Comparison of ENCODE assay signal across 25 cellular contexts in the genomic region with DNA sequence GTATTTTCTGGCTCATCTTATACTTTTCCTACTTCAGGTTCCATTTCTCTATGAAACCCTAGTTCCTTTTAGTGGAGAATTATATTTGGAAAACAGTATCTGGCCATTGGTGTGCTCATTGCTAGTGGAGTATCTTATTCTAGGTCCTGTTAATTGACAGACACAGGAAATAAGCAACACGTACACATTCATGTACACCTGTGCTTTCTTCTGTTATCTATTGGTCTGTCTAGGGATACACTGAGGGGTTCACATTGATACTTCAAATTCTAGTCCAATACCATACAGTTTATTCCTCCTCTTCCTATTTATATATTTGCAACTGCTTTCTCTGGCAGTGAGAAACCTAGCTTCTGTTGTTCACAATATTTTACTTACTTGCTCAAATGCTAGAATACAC.
DNase-seq lines count a peak whose midpoint lies in the region; ATAC-seq and TF ChIP-seq lines count a peak whose summit lies in the region.
"Had no signal": no experiment of that assay in that cellular context is flagged by ENCODE, and none has a peak within 500 bp of the region (broad histone marks: within the 10 kb centered on the region; RNA-seq: fewer than 3 reads in every experiment).

No MANE protein-coding gene starts in this region.

- no peak overlapping the region for H3K4me3 ChIP-seq in ovary
- H3K4me3 ChIP-seq: ascending aorta, cardiac muscle cell, coronary artery, heart left ventricle, psoas muscle, sigmoid colon, SJSA1 had no signal

- TF ChIP-seq EP300 in ovary (IDR thresholded peaks at IDR 0.05), result no peak

- no peaks in the 10 kb centered on the region for H3K4me1 ChIP-seq in ovary (ENCODE audit: insufficient read depth)
- H3K4me1 ChIP-seq: ascending aorta, psoas muscle, sigmoid colon, SJSA1 had no signal

- ATAC-seq in GM18498 (IDR thresholded peaks at IDR 0.05; ENCODE audit: unreplicated experiment) (peak; percentile 47), GM21619 (IDR thresholded peaks at IDR 0.05; ENCODE audit: unreplicated experiment) (peak; percentile 40), HG03354 (IDR thresholded peaks at IDR 0.05; ENCODE audit: poor library complexity, severe bottlenecking, unreplicated experiment) (peak; percentile 53), HG02840 (IDR thresholded peaks at IDR 0.05; ENCODE audit: low FRiP score, unreplicated experiment) (no peak)
- ATAC-seq in activated CD8-positive, alpha-beta memory T cell treated with anti-CD3 and anti-CD28 coated beads, Interleukin-2, amount 10 ng/mL, durations not matched to agents 7 days and 5 days, result no peak
- ATAC-seq: heart left ventricle; naive thymus-derived CD4-positive, alpha-beta T cell; psoas muscle had no signal

- peaks cover 4% of the 10 kb centered on the region for H3K9me3 Mint-ChIP-seq in activated CD8-positive, alpha-beta memory T cell treated with anti-CD3 and anti-CD28 coated beads, Interleukin-2, amount 10 ng/mL, durations not matched to agents 7 days and 5 days (ENCODE audit: low read depth)
- H3K9me3 Mint-ChIP-seq: activated naive CD8-positive, alpha-beta T cell treated with anti-CD3 and anti-CD28 coated beads for 36 hours had no signal

- no peak for TF ChIP-seq POLR2A in ovary (IDR thresholded peaks at IDR 0.05)

- H3K27me3 Mint-ChIP-seq in activated CD8-positive, alpha-beta memory T cell treated with anti-CD3 and anti-CD28 coated beads, Interleukin-2, amount 10 ng/mL, durations not matched to agents 7 days and 5 days, result no peaks in the 10 kb centered on the region
- H3K27me3 Mint-ChIP-seq: activated naive CD8-positive, alpha-beta T cell treated with anti-CD3 and anti-CD28 coated beads for 36 hours; CD4-positive, CD25-positive, alpha-beta regulatory T cell; naive thymus-derived CD4-positive, alpha-beta T cell had no signal

- H3K4me1 Mint-ChIP-seq in activated CD8-positive, alpha-beta memory T cell treated with anti-CD3 and anti-CD28 coated beads, Interleukin-2, amount 10 ng/mL, durations not matched to agents 7 days and 5 days, result peaks cover 6% of the 10 kb centered on the region
- H3K4me1 Mint-ChIP-seq: activated naive CD8-positive, alpha-beta T cell treated with anti-CD3 and anti-CD28 coated beads for 36 hours had no signal

- H3K27ac Mint-ChIP-seq in activated CD8-positive, alpha-beta memory T cell treated with anti-CD3 and anti-CD28 coated beads, Interleukin-2, amount 10 ng/mL, durations not matched to agents 7 days and 5 days, result no peak overlapping the region
- H3K27ac Mint-ChIP-seq: activated naive CD8-positive, alpha-beta T cell treated with anti-CD3 and anti-CD28 coated beads for 36 hours; CD4-positive, CD25-positive, alpha-beta regulatory T cell; naive thymus-derived CD4-positive, alpha-beta T cell had no signal

- TF ChIP-seq CTCF in ovary (IDR thresholded peaks at IDR 0.05), result no peak

- no peaks in the 10 kb centered on the region for H3K27me3 ChIP-seq in ovary
- H3K27me3 ChIP-seq: ascending aorta, cardiac muscle cell, heart left ventricle, sigmoid colon, SJSA1 had no signal

- no peak overlapping the region for H3K27ac ChIP-seq in ovary
- H3K27ac ChIP-seq: ascending aorta, cardiac muscle cell, coronary artery, psoas muscle, sigmoid colon, SJSA1 had no signal

- H3K36me3 Mint-ChIP-seq in activated CD8-positive, alpha-beta memory T cell treated with anti-CD3 and anti-CD28 coated beads, Interleukin-2, amount 10 ng/mL, durations not matched to agents 7 days and 5 days, result peaks cover 2% of the 10 kb centered on the region

- no peak for DNase-seq in activated CD8-positive, alpha-beta memory T cell treated with anti-CD3 and anti-CD28 coated beads, Interleukin-2, amount 10 ng/mL, durations not matched to agents 7 days and 5 days
- DNase-seq in ovary, result no peak
- no peak for DNase-seq in activated naive CD4-positive, alpha-beta T cell treated with anti-CD3 and anti-CD28 coated beads, Interleukin-2, amount 50 U/mL, for 16 hours
- DNase-seq: activated CD4-positive, CD25-positive, alpha-beta regulatory T cell; activated effector memory CD4-positive, alpha-beta T cell treated with Interleukin-2 at 50 U/mL for 16 hours; activated naive CD8-positive, alpha-beta T cell treated with anti-CD3 and anti-CD28 coated beads for 36 hours; CD4-positive, CD25-positive, alpha-beta regulatory T cell; foreskin fibroblast; heart left ventricle; midbrain; naive thymus-derived CD4-positive, alpha-beta T cell; NCI-H1092 treated with DMSO at 0.1 percent for 48 hours; NCI-H187; psoas muscle; sigmoid colon; stimulated activated naive CD4-positive, alpha-beta T cell treated with Interleukin-2 at 50 U/mL for 16 hours; T-helper 1 cell had no signal

- H3K4me3 Mint-ChIP-seq in activated CD8-positive, alpha-beta memory T cell treated with anti-CD3 and anti-CD28 coated beads, Interleukin-2, amount 10 ng/mL, durations not matched to agents 7 days and 5 days, result no peak overlapping the region
- H3K4me3 Mint-ChIP-seq: activated naive CD8-positive, alpha-beta T cell treated with anti-CD3 and anti-CD28 coated beads for 36 hours; CD4-positive, CD25-positive, alpha-beta regulatory T cell; naive thymus-derived CD4-positive, alpha-beta T cell had no signal

- CTCF ChIA-PET in activated CD8-positive, alpha-beta memory T cell treated with anti-CD3 and anti-CD28 coated beads, Interleukin-2, amount 10 ng/mL, durations not matched to agents 7 days and 5 days (lab: Charles Lee), result no interaction called here

- intact Hi-C loops in ovary (cut with DNase I), result no loop called here

- WGBS in ovary, 3 donors, result 86 to 93% (median 90%) methylated on average over 1 of the region's 1 CpG

- H3K36me3 ChIP-seq in ovary, result no peaks in the 10 kb centered on the region
- H3K36me3 ChIP-seq: ascending aorta, cardiac muscle cell, heart left ventricle, sigmoid colon, SJSA1 had no signal

- H3K9me3 ChIP-seq in ovary, result no peaks in the 10 kb centered on the region
- H3K9me3 ChIP-seq: ascending aorta, heart left ventricle, psoas muscle, sigmoid colon, SJSA1 had no signal

Comparison
In these comparisons a context has a peak if more than half of its experiments do, and no peak if none do; other contexts are left out.
1. ATAC-seq: peak in GM18498 (single experiment), GM21619 (single experiment) and HG03354 (single experiment); none in activated CD8-positive, alpha-beta memory T cell treated with anti-CD3 and anti-CD28 coated beads, Interleukin-2, amount 10 ng/mL, durations not matched to agents 7 days and 5 days (single experiment) and HG02840 (single experiment).